In the genomic region with DNA sequence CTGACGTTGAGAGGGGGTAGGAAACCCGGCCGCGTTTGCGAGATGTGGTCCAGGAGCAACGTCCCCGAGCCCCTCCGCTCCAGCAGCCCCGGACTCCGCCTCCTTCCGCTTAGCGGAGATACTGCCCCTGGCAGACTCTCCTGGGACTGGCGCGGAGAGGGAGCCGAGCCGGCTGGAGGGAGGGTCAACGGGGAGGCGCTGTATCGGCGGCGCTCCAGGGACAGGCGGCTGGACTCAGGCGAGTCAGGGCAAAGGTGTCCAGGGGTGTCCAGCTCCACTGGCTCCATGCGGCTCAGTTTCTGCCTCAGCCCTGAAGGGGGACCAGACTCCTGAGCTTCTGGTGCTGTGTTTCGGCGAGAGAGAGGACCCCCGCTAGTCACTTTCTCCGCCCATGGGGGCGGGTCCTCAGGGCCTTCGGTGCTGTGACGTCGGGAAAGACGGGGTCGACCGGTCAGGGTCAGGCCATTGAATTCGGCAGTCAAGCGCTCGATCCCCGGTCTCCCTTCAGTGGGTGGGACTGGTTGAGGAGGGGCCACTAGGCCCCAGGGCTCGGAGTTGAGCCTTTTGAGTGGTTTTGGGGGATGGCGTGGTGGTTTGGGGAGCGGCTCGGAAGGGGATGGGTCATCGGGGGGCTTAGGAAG, we compare ENCODE assay signal across 8 cellular contexts. TPM values are rescaled to one million over a fixed set of nuclear protein-coding genes. Genes with fewer than 3 reads are reported as not detected.
A peak's percentile ranks its signal among the peaks of the same experiment; 100 is the strongest.
DNase-seq lines count a peak whose midpoint lies in the region; ATAC-seq lines count a peak whose summit lies in the region.

No MANE protein-coding gene starts in this region.

- peak overlapping the region; percentile 79 to 87 (median 82) for H3K9ac ChIP-seq in skeletal muscle tissue (ENCODE audit: low read depth in 1 of 3, low read length in 3 of 3)

- H3K9me3 ChIP-seq in MG63: no peaks in the 10 kb centered on the region
- H3K9me3 ChIP-seq in skeletal muscle tissue (ENCODE audit: control insufficient read depth in 3 of 3, low read length in 3 of 3): no peaks in the 10 kb centered on the region

- H3K36me3 ChIP-seq in MG63: no peaks in the 10 kb centered on the region
- no peaks in the 10 kb centered on the region for H3K36me3 ChIP-seq in skeletal muscle tissue (ENCODE audit: control insufficient read depth in 3 of 3, insufficient read depth in 3 of 3, low read length in 3 of 3)

- no peaks in the 10 kb centered on the region for H3K27me3 ChIP-seq in MG63
- no peaks in the 10 kb centered on the region for H3K27me3 ChIP-seq in skeletal muscle tissue (ENCODE audit: control insufficient read depth in 3 of 3, insufficient read depth in 3 of 3, low read length in 3 of 3)

- DNase-seq in DMS153 (lab: John Stamatoyannopoulos, UW) (peak; percentile 32), MG63 (peak; percentile 62), T-helper 9 cell (peak; percentile 46), islet precursor cell (peak; percentile 93)
- peak; percentile 39 for DNase-seq in central memory CD4-positive, alpha-beta T cell

- peak overlapping the region; percentile 37 for H3K4me3 ChIP-seq in MG63
- H3K4me3 ChIP-seq in skeletal muscle tissue (ENCODE audit: low read length in 3 of 3): peak overlapping the region; percentile 79 to 87 (median 86)

- ATAC-seq in GM19395 (IDR thresholded peaks at IDR 0.05; ENCODE audit: unreplicated experiment): no peak
- no peak for ATAC-seq in HG02623 (IDR thresholded peaks at IDR 0.05; ENCODE audit: unreplicated experiment)

- peaks cover 67 to 77% (median 73%) of the 10 kb centered on the region in 3 donors for H3K4me1 ChIP-seq in skeletal muscle tissue (ENCODE audit: control insufficient read depth in 3 of 3, insufficient read depth in 3 of 3, low read length in 3 of 3)

- H3K27ac ChIP-seq in skeletal muscle tissue (ENCODE audit: low read depth, low read length): peak overlapping the region; percentile 77

RNA-seq across cellular contexts. Expression of gene LIX1L, which starts 2.8 kb away (rescaled TPM):
- total RNA-seq in MG63 (2014; rRNA removed; shearing (Covaris generic); ENCODE audit: low replicate concordance): 30.0 and 38.9 TPM in 2 replicates
- 16.2 TPM for total RNA-seq in skeletal muscle tissue

RNA-seq across cellular contexts. Expression of gene ANKRD34A, which starts 3.8 kb away (rescaled TPM):
- 0.30 TPM in 1 of 2 replicates, not detected in the other for total RNA-seq in MG63 (2014; rRNA removed; shearing (Covaris generic); ENCODE audit: low replicate concordance)
- total RNA-seq in skeletal muscle tissue: under 0.01 TPM

RNA-seq across cellular contexts. Expression of gene POLR3GL, which starts 3.9 kb away (rescaled TPM):
- 1.8 and 6.8 TPM in 2 replicates for total RNA-seq in MG63 (2014; rRNA removed; shearing (Covaris generic); ENCODE audit: low replicate concordance)
- total RNA-seq in skeletal muscle tissue: 17.7 TPM

RNA-seq across cellular contexts. Expression of gene RBM8A, which starts 33.3 kb away (rescaled TPM):
- 52.3 and 69.3 TPM in 2 replicates for total RNA-seq in MG63 (2014; rRNA removed; shearing (Covaris generic); ENCODE audit: low replicate concordance)
- 36.5 TPM for total RNA-seq in skeletal muscle tissue

RNA-seq across cellular contexts. Expression of gene TXNIP, which starts 35.8 kb away (rescaled TPM):
- 20.4 and 20.6 TPM in 2 replicates for total RNA-seq in MG63 (2014; rRNA removed; shearing (Covaris generic); ENCODE audit: low replicate concordance)
- total RNA-seq in skeletal muscle tissue: 536 TPM

Comparison
In these comparisons a context has a peak if more than half of its experiments do, and no peak if none do; other contexts are left out.
1. DNase-seq: peak in every context shown above with its lines; median percentile 93 in islet precursor cell; 62 in MG63; 46 in T-helper 9 cell; 39 in central memory CD4-positive, alpha-beta T cell; 32 in DMS153.